Comparison of ENCODE assay signal across 9 cellular contexts in the genomic region with DNA sequence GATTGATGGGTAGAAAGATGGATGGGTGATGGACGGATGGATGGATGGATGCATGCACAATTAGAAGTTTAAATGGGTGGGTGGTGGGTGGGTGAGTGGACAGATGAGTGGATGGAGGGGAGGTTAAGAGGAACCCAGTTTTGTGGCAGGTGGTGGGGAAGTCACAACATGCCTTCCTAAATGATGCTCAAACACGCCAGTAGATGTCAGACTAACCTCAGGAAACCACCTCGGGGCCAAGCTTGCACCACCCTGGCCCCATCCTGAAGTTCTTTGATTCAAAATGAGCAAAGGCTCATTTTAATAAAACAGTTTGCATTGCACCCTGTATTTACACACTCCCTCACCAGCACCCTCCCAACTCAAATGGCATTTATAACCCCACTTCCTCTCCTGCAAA.
DNase-seq lines count a peak whose midpoint lies in the region; ATAC-seq, FAIRE-seq and TF ChIP-seq lines count a peak whose summit lies in the region.
"Had no signal": no experiment of that assay in that cellular context is flagged by ENCODE, and none has a peak within 500 bp of the region (broad histone marks: within the 10 kb centered on the region; RNA-seq: fewer than 3 reads in every experiment).

No MANE protein-coding gene starts in this region.

- no peak for TF ChIP-seq POLR2A in GM12878 (IDR thresholded peaks at IDR 0.05; ENCODE audit: low read depth, low read length)

- 0% methylated on average over 3 of the region's 3 CpGs for WGBS in GM12878 (ENCODE audit: insufficient coverage, insufficient replicate concordance, low lambda C conversion rate, missing lambda C conversion rate)
- 3% methylated on average over 3 of the region's 3 CpGs for WGBS in smooth muscle cell (ENCODE audit: low lambda C conversion rate)

- CTCF ChIA-PET in GM12878 (lab: Yijun Ruan, JAX), result interaction anchor here (0.5 to 3.8 kb wide), 7 partner anchors 26 to 476 kb away, joined by 3 to 23 read pairs (median 4); no protein-coding TSS in a partner anchor

- H3K9me2 ChIP-seq in SU-DHL-6 (replicated peaks; ENCODE audit: insufficient read depth, low read length), result no peaks in the 10 kb centered on the region

- FAIRE-seq in GM12878 (lab: Jason Lieb, UNC), result peak; percentile 78
- FAIRE-seq: endometrium had no signal

- no peaks in the 10 kb centered on the region for H3F3A ChIP-seq in SU-DHL-6 (ENCODE audit: insufficient read depth)
- no peaks in the 10 kb centered on the region for H3F3A ChIP-seq in smooth muscle cell (ENCODE audit: low read depth)

- H3K4me2 ChIP-seq in SU-DHL-6 (ENCODE audit: low read depth, low read length, poor library complexity, severe bottlenecking) (no peak overlapping the region), GM12878 (ENCODE audit: control insufficient read depth, insufficient read depth) (no peak overlapping the region), smooth muscle cell (no peak overlapping the region)

- H4K20me1 ChIP-seq in SU-DHL-6 (ENCODE audit: low read depth, low read length) (no peaks in the 10 kb centered on the region), GM12878 (ENCODE audit: control insufficient read depth, insufficient read depth) (no peaks in the 10 kb centered on the region), smooth muscle cell (ENCODE audit: low read depth) (no peaks in the 10 kb centered on the region)

- peak; percentile 88 for TF ChIP-seq RAD21 in GM12878 (IDR thresholded peaks at IDR 0.05; ENCODE audit: insufficient read depth, low read depth, low read length)

- no peak overlapping the region for H3K9ac ChIP-seq in SU-DHL-6 (ENCODE audit: low read length)
- H3K9ac ChIP-seq in GM12878 (ENCODE audit: control insufficient read depth, insufficient read depth, low read length), result no peak overlapping the region
- no peak overlapping the region for H3K9ac ChIP-seq in smooth muscle cell (ENCODE audit: low read depth)

- H2AFZ ChIP-seq in SU-DHL-6 (ENCODE audit: low read depth, low read length, severe bottlenecking) (no peak overlapping the region), GM12878 (ENCODE audit: control insufficient read depth, low read depth, low read length) (no peak overlapping the region), smooth muscle cell (ENCODE audit: low read depth) (no peak overlapping the region)

- no peak for TF ChIP-seq EP300 in GM12878 (IDR thresholded peaks at IDR 0.05; ENCODE audit: borderline replicate concordance in 1 of 2, control insufficient read depth in 1 of 2, low read depth in 2 of 2, low read length in 2 of 2)

- SMC1A ChIA-PET in GM12878 (lab: Charles Lee; ENCODE audit: uncharacterized antibody, unreplicated experiment), result interaction anchor here (0.7 to 4.1 kb wide), 4 partner anchors 123 to 275 kb away, joined by 3 to 21 read pairs (median 4); no protein-coding TSS in a partner anchor

- H3K4me3 ChIP-seq in SU-DHL-6 (ENCODE audit: insufficient read depth, low read length, poor library complexity, severe bottlenecking) (no peak overlapping the region), GM12878 (no peak overlapping the region), smooth muscle cell (no peak overlapping the region)

- H3K79me2 ChIP-seq in SU-DHL-6 (ENCODE audit: insufficient read depth, low read length) (no peaks in the 10 kb centered on the region), GM12878 (ENCODE audit: control insufficient read depth, insufficient read depth, low read length) (no peaks in the 10 kb centered on the region), smooth muscle cell (ENCODE audit: low read depth) (no peaks in the 10 kb centered on the region)

- BruUV-seq in GM12878 (replicated peaks; lab: Mats Ljungman, UMichigan), result no TSS peak

- H3K27me3 ChIP-seq in SU-DHL-6 (ENCODE audit: low read length) (no peaks in the 10 kb centered on the region), GM12878 (replicated peaks in 1 of 2; ENCODE audit: control insufficient read depth in 2 of 2, insufficient read depth in 2 of 2, low read length in 1 of 2) (no peaks in the 10 kb centered on the region), smooth muscle cell (ENCODE audit: low read depth) (no peaks in the 10 kb centered on the region)

- peak; percentile 70 for TF ChIP-seq CTCF in GM12872 (IDR thresholded peaks at IDR 0.05; ENCODE audit: insufficient read depth, low read depth, low read length)
- TF ChIP-seq CTCF in SU-DHL-6 (IDR thresholded peaks at IDR 0.05; ENCODE audit: insufficient read depth, low read length, poor library complexity, severe bottlenecking), result peak; percentile 18
- TF ChIP-seq CTCF in GM12878 (IDR thresholded peaks at IDR 0.05 in 2 of 3, conservative IDR thresholded peaks at IDR 0.05 in 1 of 3; ENCODE audit: control insufficient read depth in 2 of 3, extremely low read depth in 1 of 3, insufficient read depth in 1 of 3, low read depth in 3 of 3, low read length in 3 of 3), result peak; percentile 57 to 85 (median 58); a peak in 5 of 6 replicates
- peak; percentile 68 for TF ChIP-seq CTCF in smooth muscle cell (IDR thresholded peaks at IDR 0.05; ENCODE audit: borderline replicate concordance, insufficient read depth, poor library complexity, severe bottlenecking)

- in situ Hi-C loops in GM12878 (cut with MboI), result loop anchor here (10.0 kb wide), 1 partner anchor 477 kb away; a partner anchor contains a TSS

- intact Hi-C loops in GM12878 (cut with micrococcal nuclease; ENCODE audit: unreplicated experiment), result loop anchor here (1.0 to 5.0 kb wide), 4 partner anchors 123 to 480 kb away; no protein-coding TSS in a partner anchor

- RAD21 ChIA-PET in GM12878 (lab: Charles Lee; ENCODE audit: unreplicated experiment), result interaction anchor here (1.5 to 2.0 kb wide), 2 partner anchors 124 to 265 kb away, joined by 7 to 16 read pairs; no protein-coding TSS in a partner anchor

- H3K36me3 ChIP-seq in SU-DHL-6 (ENCODE audit: low read length) (no peaks in the 10 kb centered on the region), GM12878 (ENCODE audit: control insufficient read depth in 2 of 2, insufficient read depth in 2 of 2, low read length in 1 of 2) (no peaks in the 10 kb centered on the region), smooth muscle cell (ENCODE audit: low read depth) (no peaks in the 10 kb centered on the region)

- H3K9me3 ChIP-seq in SU-DHL-6 (ENCODE audit: insufficient read depth, low read length) (no peaks in the 10 kb centered on the region), GM12878 (replicated peaks; ENCODE audit: control insufficient read depth, insufficient read depth, low read length) (no peaks in the 10 kb centered on the region), smooth muscle cell (replicated peaks; ENCODE audit: low read depth) (no peaks in the 10 kb centered on the region)

- H3K27ac ChIP-seq in SU-DHL-6 (ENCODE audit: low read depth, low read length), result no peak overlapping the region
- no peak overlapping the region for H3K27ac ChIP-seq in GM12878 (ENCODE audit: control insufficient read depth, insufficient read depth)
- H3K27ac ChIP-seq in smooth muscle cell (ENCODE audit: low read depth), result no peak overlapping the region

- H3K4me1 ChIP-seq in GM12878 (ENCODE audit: control insufficient read depth, insufficient read depth, low read length), result no peaks in the 10 kb centered on the region
- no peaks in the 10 kb centered on the region for H3K4me1 ChIP-seq in smooth muscle cell (ENCODE audit: low read depth)

- DNase-seq in NCI-H1436 treated with DMSO at 0.1 percent for 48 hours (lab: John Stamatoyannopoulos, UW), result peak; percentile 16
- DNase-seq in GM12878 (ENCODE audit: low read depth, low spot score), result peak; percentile 25
- DNase-seq in hypothalamus (lab: John Stamatoyannopoulos, UW), result peak in 30 of 51 donors; percentile 0 to 56 (median 18)
- no peak for DNase-seq in smooth muscle cell (lab: John Stamatoyannopoulos, UW; ENCODE audit: unreplicated experiment)
- DNase-seq in NCI-H187 (lab: John Stamatoyannopoulos, UW), result no peak

- ATAC-seq in GM12878 (peak; percentile 93), HG03175 (IDR thresholded peaks at IDR 0.05; ENCODE audit: unreplicated experiment) (no peak)

- POLR2A ChIA-PET in GM12878 (lab: Charles Lee), result no interaction called here

TF ChIP-seq in GM12878, 131 proteins besides CTCF, POLR2A, EP300 and RAD21:
- TF ChIP-seq NFIC (IDR thresholded peaks at IDR 0.05; ENCODE audit: low read depth, low read length) (no peak), SPI1 (IDR thresholded peaks at IDR 0.05; ENCODE audit: borderline replicate concordance, insufficient read depth, low read depth, low read length) (0 out of 2 replicates have a peak, but pooled peaks have one; percentile 16), SMC3 (IDR thresholded peaks at IDR 0.05; ENCODE audit: borderline replicate concordance, low read length) (peak; percentile 88), ZNF207 (IDR thresholded peaks at IDR 0.05; ENCODE audit: borderline replicate concordance) (0 out of 2 replicates have a peak, but pooled peaks have one; percentile 26), WRNIP1 (IDR thresholded peaks at IDR 0.05; ENCODE audit: borderline replicate concordance, low read depth, low read length) (0 out of 2 replicates have a peak, but pooled peaks have one; percentile 45)
- TF ChIP-seq, protein P1, sequence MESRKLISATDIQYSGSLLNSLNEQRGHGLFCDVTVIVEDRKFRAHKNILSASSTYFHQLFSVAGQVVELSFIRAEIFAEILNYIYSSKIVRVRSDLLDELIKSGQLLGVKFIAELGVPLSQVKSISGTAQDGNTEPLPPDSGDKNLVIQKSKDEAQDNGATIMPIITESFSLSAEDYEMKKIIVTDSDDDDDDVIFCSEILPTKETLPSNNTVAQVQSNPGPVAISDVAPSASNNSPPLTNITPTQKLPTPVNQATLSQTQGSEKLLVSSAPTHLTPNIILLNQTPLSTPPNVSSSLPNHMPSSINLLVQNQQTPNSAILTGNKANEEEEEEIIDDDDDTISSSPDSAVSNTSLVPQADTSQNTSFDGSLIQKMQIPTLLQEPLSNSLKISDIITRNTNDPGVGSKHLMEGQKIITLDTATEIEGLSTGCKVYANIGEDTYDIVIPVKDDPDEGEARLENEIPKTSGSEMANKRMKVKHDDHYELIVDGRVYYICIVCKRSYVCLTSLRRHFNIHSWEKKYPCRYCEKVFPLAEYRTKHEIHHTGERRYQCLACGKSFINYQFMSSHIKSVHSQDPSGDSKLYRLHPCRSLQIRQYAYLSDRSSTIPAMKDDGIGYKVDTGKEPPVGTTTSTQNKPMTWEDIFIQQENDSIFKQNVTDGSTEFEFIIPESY (IDR thresholded peaks at IDR 0.05), result no peak

Comparison
In these comparisons a context has a peak if more than half of its experiments do, and no peak if none do; other contexts are left out.
1. CTCF ChIP-seq: peak in every context shown above with its lines; median percentile 70 in GM12872; 68 in smooth muscle cell; 58 in GM12878; 18 in SU-DHL-6.
2. DNase-seq: peak in NCI-H1436 treated with DMSO at 0.1 percent for 48 hours (single experiment), GM12878 (single experiment) and hypothalamus (30 of 51); none in smooth muscle cell (single experiment) and NCI-H187 (0 of 2).